ENCODE assay signal across 1 cellular context in the genomic region with DNA sequence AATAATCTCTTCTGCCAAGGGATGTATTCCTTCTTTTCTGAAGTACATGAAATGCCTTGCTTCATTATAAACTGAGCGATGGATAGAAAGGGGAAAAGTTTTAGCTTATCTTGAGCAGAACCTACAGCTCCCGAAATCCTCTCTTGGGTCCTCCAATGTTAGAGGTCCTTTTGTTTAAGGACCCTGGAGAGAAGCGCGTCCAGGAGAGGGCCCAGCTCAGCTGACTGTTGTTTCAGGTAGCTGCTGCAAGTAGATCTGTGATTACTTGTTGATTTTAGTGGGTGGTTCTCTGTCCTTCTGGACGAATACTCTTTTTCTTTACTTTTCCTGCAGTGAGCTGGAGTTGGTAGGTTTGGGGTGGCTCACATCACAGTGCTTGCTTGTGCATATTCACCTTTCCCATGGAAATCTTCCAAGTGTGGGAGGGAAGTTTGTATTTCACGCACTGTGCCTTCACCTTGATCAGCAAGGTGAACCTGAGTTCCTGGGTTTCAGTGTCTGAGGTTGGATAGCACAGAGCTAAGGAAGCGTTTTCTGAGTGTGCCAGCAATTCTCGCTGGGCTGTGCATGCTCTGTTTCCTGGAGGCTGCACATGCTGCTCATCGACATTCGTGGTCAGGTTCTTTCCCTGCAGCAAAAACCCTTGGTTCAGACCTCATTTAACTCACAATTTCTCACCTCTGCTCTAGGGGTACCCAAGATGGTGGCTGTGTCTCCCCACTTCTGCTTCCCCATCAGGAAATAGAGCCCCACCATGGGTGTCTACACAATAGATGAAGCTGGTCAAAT.
TF ChIP-seq lines count a peak whose summit lies in the region.

No MANE protein-coding gene starts in this region.

TF ChIP-seq in GM12878, 131 proteins besides CTCF, POLR2A, EP300 and RAD21 (continued from another document and continues in another):
- TF ChIP-seq, protein P1, sequence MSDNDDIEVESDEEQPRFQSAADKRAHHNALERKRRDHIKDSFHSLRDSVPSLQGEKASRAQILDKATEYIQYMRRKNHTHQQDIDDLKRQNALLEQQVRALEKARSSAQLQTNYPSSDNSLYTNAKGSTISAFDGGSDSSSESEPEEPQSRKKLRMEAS (IDR thresholded peaks at IDR 0.05; ENCODE audit: low read depth, low read length) = 0 out of 2 replicates have a peak, but pooled peaks have one; percentile 52
- TF ChIP-seq BCL11A (IDR thresholded peaks at IDR 0.05; ENCODE audit: low read depth, low read length) (0 out of 2 replicates have a peak, but pooled peaks have one; percentile 11), GATAD2B (conservative IDR thresholded peaks at IDR 0.05; ENCODE audit: low read depth) (peak; percentile 27; the same call in 1 of the 2 replicates), CREM (IDR thresholded peaks at IDR 0.05; ENCODE audit: low read depth) (no peak), TCF12 (IDR thresholded peaks at IDR 0.05; ENCODE audit: low read depth, low read length) (peak; percentile 42; the same call in 1 of the 2 replicates), PML (IDR thresholded peaks at IDR 0.05; ENCODE audit: low read length) (no peak), BRCA1 (IDR thresholded peaks at IDR 0.05; ENCODE audit: low read depth, low read length) (no peak), NR2F1 (conservative IDR thresholded peaks at IDR 0.05) (0 out of 2 replicates have a peak, but pooled peaks have one; percentile 8), NFIC (IDR thresholded peaks at IDR 0.05; ENCODE audit: low read depth, low read length) (peak; percentile 60; the same call in 1 of the 2 replicates), DPF2 (IDR thresholded peaks at IDR 0.05) (0 out of 2 replicates have a peak, but pooled peaks have one; percentile 33), BACH1 (IDR thresholded peaks at IDR 0.05; ENCODE audit: borderline replicate concordance) (peak; percentile 22; the same call in 1 of the 2 replicates), REST (IDR thresholded peaks at IDR 0.05; ENCODE audit: low read depth, low read length) (peak; percentile 66), SIX5 (IDR thresholded peaks at IDR 0.05; ENCODE audit: low read depth, low read length, severe bottlenecking) (no peak), RUNX3 (IDR thresholded peaks at IDR 0.05; ENCODE audit: low read length) (peak; percentile 95), HDAC2 (IDR thresholded peaks at IDR 0.05) (no peak), CREB1 (IDR thresholded peaks at IDR 0.05; ENCODE audit: low read depth) (peak; percentile 45; the same call in 1 of the 2 replicates), FOXM1 (IDR thresholded peaks at IDR 0.05; ENCODE audit: low read depth, low read length) (no peak), ZZZ3 (IDR thresholded peaks at IDR 0.05; ENCODE audit: control insufficient read depth, insufficient read length, low read depth) (no peak), IKZF2 (IDR thresholded peaks at IDR 0.05) (peak in 1 of 2 experiments; percentile 76; a peak in 3 of 4 replicates), MLLT1 (IDR thresholded peaks at IDR 0.05) (peak; percentile 67; the same call in 1 of the 2 replicates), RCOR1 (conservative IDR thresholded peaks at IDR 0.05; ENCODE audit: low read depth, low read length) (0 out of 2 replicates have a peak, but pooled peaks have one; percentile 70), SP1 (IDR thresholded peaks at IDR 0.05; ENCODE audit: low read depth, low read length) (no peak), MTA2 (IDR thresholded peaks at IDR 0.05; ENCODE audit: low read depth) (peak; percentile 77), YY1 (IDR thresholded peaks at IDR 0.05; ENCODE audit: low read depth, low read length) (peak; percentile 86), CBFB (IDR thresholded peaks at IDR 0.05; ENCODE audit: low read depth) (peak; percentile 88), ETV6 (conservative IDR thresholded peaks at IDR 0.05 in 1 of 2, IDR thresholded peaks at IDR 0.05 in 1 of 2; ENCODE audit: borderline replicate concordance in 1 of 2, low read depth in 1 of 2) (peak in 1 of 2 experiments; percentile 59; a peak in 2 of 4 replicates), TCF3 (IDR thresholded peaks at IDR 0.05; ENCODE audit: borderline replicate concordance, insufficient read depth, low read depth, low read length) (no peak), EZH2 (IDR thresholded peaks at IDR 0.05; ENCODE audit: borderline replicate concordance, control insufficient read depth, low read depth, low read length) (no peak), POU2F2 (IDR thresholded peaks at IDR 0.05; ENCODE audit: borderline replicate concordance, low read depth, low read length) (peak; percentile 46; the same call in 1 of the 3 replicates), SMC3 (IDR thresholded peaks at IDR 0.05; ENCODE audit: borderline replicate concordance, low read length) (no peak)
- TF ChIP-seq, protein P2, sequence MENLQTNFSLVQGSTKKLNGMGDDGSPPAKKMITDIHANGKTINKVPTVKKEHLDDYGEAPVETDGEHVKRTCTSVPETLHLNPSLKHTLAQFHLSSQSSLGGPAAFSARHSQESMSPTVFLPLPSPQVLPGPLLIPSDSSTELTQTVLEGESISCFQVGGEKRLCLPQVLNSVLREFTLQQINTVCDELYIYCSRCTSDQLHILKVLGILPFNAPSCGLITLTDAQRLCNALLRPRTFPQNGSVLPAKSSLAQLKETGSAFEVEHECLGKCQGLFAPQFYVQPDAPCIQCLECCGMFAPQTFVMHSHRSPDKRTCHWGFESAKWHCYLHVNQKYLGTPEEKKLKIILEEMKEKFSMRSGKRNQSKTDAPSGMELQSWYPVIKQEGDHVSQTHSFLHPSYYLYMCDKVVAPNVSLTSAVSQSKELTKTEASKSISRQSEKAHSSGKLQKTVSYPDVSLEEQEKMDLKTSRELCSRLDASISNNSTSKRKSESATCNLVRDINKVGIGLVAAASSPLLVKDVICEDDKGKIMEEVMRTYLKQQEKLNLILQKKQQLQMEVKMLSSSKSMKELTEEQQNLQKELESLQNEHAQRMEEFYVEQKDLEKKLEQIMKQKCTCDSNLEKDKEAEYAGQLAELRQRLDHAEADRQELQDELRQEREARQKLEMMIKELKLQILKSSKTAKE (IDR thresholded peaks at IDR 0.05; ENCODE audit: low read depth, poor library complexity, severe bottlenecking) = peak; percentile 69
- TF ChIP-seq, protein P3, sequence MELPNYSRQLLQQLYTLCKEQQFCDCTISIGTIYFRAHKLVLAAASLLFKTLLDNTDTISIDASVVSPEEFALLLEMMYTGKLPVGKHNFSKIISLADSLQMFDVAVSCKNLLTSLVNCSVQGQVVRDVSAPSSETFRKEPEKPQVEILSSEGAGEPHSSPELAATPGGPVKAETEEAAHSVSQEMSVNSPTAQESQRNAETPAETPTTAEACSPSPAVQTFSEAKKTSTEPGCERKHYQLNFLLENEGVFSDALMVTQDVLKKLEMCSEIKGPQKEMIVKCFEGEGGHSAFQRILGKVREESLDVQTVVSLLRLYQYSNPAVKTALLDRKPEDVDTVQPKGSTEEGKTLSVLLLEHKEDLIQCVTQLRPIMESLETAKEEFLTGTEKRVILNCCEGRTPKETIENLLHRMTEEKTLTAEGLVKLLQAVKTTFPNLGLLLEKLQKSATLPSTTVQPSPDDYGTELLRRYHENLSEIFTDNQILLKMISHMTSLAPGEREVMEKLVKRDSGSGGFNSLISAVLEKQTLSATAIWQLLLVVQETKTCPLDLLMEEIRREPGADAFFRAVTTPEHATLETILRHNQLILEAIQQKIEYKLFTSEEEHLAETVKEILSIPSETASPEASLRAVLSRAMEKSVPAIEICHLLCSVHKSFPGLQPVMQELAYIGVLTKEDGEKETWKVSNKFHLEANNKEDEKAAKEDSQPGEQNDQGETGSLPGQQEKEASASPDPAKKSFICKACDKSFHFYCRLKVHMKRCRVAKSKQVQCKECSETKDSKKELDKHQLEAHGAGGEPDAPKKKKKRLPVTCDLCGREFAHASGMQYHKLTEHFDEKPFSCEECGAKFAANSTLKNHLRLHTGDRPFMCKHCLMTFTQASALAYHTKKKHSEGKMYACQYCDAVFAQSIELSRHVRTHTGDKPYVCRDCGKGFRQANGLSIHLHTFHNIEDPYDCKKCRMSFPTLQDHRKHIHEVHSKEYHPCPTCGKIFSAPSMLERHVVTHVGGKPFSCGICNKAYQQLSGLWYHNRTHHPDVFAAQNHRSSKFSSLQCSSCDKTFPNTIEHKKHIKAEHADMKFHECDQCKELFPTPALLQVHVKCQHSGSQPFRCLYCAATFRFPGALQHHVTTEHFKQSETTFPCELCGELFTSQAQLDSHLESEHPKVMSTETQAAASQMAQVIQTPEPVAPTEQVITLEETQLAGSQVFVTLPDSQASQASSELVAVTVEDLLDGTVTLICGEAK (IDR thresholded peaks at IDR 0.05; ENCODE audit: borderline replicate concordance) = no peak
- TF ChIP-seq, protein P4, sequence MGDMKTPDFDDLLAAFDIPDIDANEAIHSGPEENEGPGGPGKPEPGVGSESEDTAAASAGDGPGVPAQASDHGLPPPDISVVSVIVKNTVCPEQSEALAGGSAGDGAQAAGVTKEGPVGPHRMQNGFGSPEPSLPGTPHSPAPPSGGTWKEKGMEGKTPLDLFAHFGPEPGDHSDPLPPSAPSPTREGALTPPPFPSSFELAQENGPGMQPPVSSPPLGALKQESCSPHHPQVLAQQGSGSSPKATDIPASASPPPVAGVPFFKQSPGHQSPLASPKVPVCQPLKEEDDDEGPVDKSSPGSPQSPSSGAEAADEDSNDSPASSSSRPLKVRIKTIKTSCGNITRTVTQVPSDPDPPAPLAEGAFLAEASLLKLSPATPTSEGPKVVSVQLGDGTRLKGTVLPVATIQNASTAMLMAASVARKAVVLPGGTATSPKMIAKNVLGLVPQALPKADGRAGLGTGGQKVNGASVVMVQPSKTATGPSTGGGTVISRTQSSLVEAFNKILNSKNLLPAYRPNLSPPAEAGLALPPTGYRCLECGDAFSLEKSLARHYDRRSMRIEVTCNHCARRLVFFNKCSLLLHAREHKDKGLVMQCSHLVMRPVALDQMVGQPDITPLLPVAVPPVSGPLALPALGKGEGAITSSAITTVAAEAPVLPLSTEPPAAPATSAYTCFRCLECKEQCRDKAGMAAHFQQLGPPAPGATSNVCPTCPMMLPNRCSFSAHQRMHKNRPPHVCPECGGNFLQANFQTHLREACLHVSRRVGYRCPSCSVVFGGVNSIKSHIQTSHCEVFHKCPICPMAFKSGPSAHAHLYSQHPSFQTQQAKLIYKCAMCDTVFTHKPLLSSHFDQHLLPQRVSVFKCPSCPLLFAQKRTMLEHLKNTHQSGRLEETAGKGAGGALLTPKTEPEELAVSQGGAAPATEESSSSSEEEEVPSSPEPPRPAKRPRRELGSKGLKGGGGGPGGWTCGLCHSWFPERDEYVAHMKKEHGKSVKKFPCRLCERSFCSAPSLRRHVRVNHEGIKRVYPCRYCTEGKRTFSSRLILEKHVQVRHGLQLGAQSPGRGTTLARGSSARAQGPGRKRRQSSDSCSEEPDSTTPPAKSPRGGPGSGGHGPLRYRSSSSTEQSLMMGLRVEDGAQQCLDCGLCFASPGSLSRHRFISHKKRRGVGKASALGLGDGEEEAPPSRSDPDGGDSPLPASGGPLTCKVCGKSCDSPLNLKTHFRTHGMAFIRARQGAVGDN (IDR thresholded peaks at IDR 0.05) = peak; percentile 90
- TF ChIP-seq, protein P5, sequence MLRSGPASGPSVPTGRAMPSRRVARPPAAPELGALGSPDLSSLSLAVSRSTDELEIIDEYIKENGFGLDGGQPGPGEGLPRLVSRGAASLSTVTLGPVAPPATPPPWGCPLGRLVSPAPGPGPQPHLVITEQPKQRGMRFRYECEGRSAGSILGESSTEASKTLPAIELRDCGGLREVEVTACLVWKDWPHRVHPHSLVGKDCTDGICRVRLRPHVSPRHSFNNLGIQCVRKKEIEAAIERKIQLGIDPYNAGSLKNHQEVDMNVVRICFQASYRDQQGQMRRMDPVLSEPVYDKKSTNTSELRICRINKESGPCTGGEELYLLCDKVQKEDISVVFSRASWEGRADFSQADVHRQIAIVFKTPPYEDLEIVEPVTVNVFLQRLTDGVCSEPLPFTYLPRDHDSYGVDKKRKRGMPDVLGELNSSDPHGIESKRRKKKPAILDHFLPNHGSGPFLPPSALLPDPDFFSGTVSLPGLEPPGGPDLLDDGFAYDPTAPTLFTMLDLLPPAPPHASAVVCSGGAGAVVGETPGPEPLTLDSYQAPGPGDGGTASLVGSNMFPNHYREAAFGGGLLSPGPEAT (IDR thresholded peaks at IDR 0.05; ENCODE audit: low read depth) = peak; percentile 72
- TF ChIP-seq, protein P6, sequence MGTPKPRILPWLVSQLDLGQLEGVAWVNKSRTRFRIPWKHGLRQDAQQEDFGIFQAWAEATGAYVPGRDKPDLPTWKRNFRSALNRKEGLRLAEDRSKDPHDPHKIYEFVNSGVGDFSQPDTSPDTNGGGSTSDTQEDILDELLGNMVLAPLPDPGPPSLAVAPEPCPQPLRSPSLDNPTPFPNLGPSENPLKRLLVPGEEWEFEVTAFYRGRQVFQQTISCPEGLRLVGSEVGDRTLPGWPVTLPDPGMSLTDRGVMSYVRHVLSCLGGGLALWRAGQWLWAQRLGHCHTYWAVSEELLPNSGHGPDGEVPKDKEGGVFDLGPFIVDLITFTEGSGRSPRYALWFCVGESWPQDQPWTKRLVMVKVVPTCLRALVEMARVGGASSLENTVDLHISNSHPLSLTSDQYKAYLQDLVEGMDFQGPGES (IDR thresholded peaks at IDR 0.05) = no peak
